8 cellular contexts compared by ENCODE assay signal in the genomic region with DNA sequence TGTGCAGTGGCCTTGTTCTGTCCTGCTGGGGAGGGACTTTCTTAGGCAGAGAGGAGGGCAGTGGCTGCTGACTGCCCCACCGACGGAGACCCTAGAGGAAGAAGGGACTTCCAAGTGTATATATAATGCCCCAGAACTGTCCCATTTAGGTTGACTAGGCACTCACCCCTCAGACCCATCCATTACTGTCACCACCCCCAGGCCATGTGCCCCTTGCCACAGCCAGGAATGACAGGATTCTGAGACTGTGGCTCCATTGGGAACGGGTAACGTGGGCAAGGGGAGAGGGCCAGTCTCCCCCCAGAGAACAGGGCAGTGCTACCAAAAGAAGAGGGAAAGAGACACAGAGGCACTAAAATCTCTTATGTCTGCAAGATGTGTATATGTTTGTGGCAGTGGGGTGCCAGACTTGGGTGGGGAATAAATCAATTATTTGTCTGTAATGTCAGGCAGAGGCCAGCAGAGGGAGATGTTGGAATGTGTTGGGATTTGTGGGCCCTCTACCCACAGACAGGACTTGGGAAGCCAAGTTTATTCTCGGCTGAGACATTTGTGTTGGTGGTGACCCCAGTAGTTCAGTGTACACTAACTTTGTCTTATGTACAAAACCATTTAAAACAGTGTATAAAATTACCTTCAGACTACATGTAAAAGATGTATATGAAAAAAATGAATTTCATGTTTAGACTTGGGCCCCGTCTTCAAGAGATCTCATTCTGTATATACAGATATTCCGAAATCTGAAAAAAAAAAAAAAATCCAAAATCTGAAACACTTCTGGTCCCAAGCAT. TPM values are rescaled to one million over a fixed set of nuclear protein-coding genes. Genes with fewer than 3 reads are reported as not detected.
DNase-seq lines count a peak whose midpoint lies in the region; ATAC-seq and TF ChIP-seq lines count a peak whose summit lies in the region.

No MANE protein-coding gene starts in this region.

- H3K27ac ChIP-seq in ascending aorta (no peak overlapping the region), right cardiac atrium (ENCODE audit: low read length) (no peak overlapping the region), sigmoid colon (no peak overlapping the region)

- no peak for TF ChIP-seq POLR2A in sigmoid colon (IDR thresholded peaks at IDR 0.05)

- H3K36me3 ChIP-seq in ascending aorta (no peaks in the 10 kb centered on the region), sigmoid colon (no peaks in the 10 kb centered on the region)

- H3K27me3 ChIP-seq in ascending aorta (no peaks in the 10 kb centered on the region), right cardiac atrium (ENCODE audit: control insufficient read depth, insufficient read depth) (no peaks in the 10 kb centered on the region), sigmoid colon (peaks cover 0 to 4% (median 0%) of the 10 kb centered on the region in 3 donors)

- no peak for TF ChIP-seq EP300 in sigmoid colon (IDR thresholded peaks at IDR 0.05)

- no peaks in the 10 kb centered on the region for H3K4me1 ChIP-seq in ascending aorta
- no peaks in the 10 kb centered on the region for H3K4me1 ChIP-seq in right cardiac atrium (ENCODE audit: control insufficient read depth, insufficient read depth, low read length)
- no peaks in the 10 kb centered on the region for H3K4me1 ChIP-seq in sigmoid colon

- H3K9me3 ChIP-seq in ascending aorta (no peaks in the 10 kb centered on the region), right cardiac atrium (ENCODE audit: control insufficient read depth, low read length) (no peaks in the 10 kb centered on the region), sigmoid colon (no peaks in the 10 kb centered on the region)

- DNase-seq in Right ventricle myocardium inferior (ENCODE audit: missing footprints) (no peak), cardiac septum (ENCODE audit: low spot score) (no peak), NCI-H460 (ENCODE audit: extremely low read depth, low read depth) (peak; percentile 69), ascending aorta (ENCODE audit: low spot score in 2 of 2) (peak in 1 of 2 donors; percentile 74), right cardiac atrium (no peak), sigmoid colon (no peak)

- TF ChIP-seq CTCF in ascending aorta (IDR thresholded peaks at IDR 0.05) (peak; percentile 70 to 85 (median 77)), sigmoid colon (IDR thresholded peaks at IDR 0.05) (peak; percentile 68 to 78 (median 72))

- H3K4me3 ChIP-seq in ascending aorta (no peak overlapping the region), right cardiac atrium (ENCODE audit: low read length) (no peak overlapping the region), sigmoid colon (no peak overlapping the region)

- WGBS in right cardiac atrium: 74% methylated on average over 7 of the region's 7 CpGs
- 72 to 78% methylated on average over 7 of the region's 7 CpGs for WGBS in sigmoid colon, 2 donors

- ATAC-seq in Right ventricle myocardium inferior (peak; percentile 78), HG02623 (IDR thresholded peaks at IDR 0.05; ENCODE audit: unreplicated experiment) (peak; percentile 45), right cardiac atrium (peak; percentile 64 to 80), HG03432 (IDR thresholded peaks at IDR 0.05; ENCODE audit: unreplicated experiment) (no peak)

- intact Hi-C loops in Right ventricle myocardium inferior (cut with DNase I): loop anchor here (1.0 to 10.0 kb wide), 3 partner anchors 69 to 255 kb away; no protein-coding TSS in a partner anchor
- intact Hi-C loops in cardiac septum (cut with DNase I): loop anchor here (1.0 kb wide), 2 partner anchors 68 to 253 kb away; no protein-coding TSS in a partner anchor
- intact Hi-C loops in ascending aorta (cut with DNase I): loop anchor here (1.0 to 2.0 kb wide), 2 partner anchors 69 to 253 kb away; no protein-coding TSS in a partner anchor
- intact Hi-C loops in right cardiac atrium (cut with DNase I): loop anchor here (2.0 to 10.0 kb wide), 4 partner anchors 67 to 250 kb away; no protein-coding TSS in a partner anchor
- intact Hi-C loops in sigmoid colon (cut with DNase I): loop anchor here (1.0 to 10.0 kb wide), 2 partner anchors 69 to 247 kb away; no protein-coding TSS in a partner anchor

RNA-seq across cellular contexts. Expression of gene TMEM37, which starts 24.0 kb away (rescaled TPM):
- 4.5 TPM for total RNA-seq in Right ventricle myocardium inferior
- 1.5 TPM for total RNA-seq in cardiac septum
- total RNA-seq in NCI-H460 (2014; rRNA removed; shearing (Covaris generic)): 1.4 and 2.5 TPM in 2 replicates
- polyA plus RNA-seq in NCI-H460 (2014; cell fraction: nucleus; rRNA removed): 9.8 and 16.6 TPM in 2 replicates
- 2.3 TPM for total RNA-seq in ascending aorta
- total RNA-seq in right cardiac atrium: 1 to 10 TPM; 4.7 to 9.6 (median 7.5) TPM
- polyA plus RNA-seq in right cardiac atrium: 8.2 TPM
- total RNA-seq in sigmoid colon: 1 to 10 TPM in 3 of 4 donors, under 1 TPM in 1; 0.55 to 6.1 (median 2.6) TPM
- polyA plus RNA-seq in sigmoid colon: 10 to 100 TPM; 45.0 to 96.9 (median 69.7) TPM

RNA-seq across cellular contexts. Expression of gene DBI, which starts 40.8 kb away (rescaled TPM):
- total RNA-seq in Right ventricle myocardium inferior (299 TPM), cardiac septum (251 TPM), ascending aorta (11.2 TPM), right cardiac atrium (100 to 1,000 TPM; 178 to 218 (median 200) TPM), sigmoid colon (10 to 100 TPM; 49.5 to 92.4 (median 70.7) TPM)
- total RNA-seq in NCI-H460 (2014; rRNA removed; shearing (Covaris generic)): 83.3 and 86.6 TPM in 2 replicates
- 123 and 172 TPM in 2 replicates for polyA plus RNA-seq in NCI-H460 (2014; cell fraction: nucleus; rRNA removed)
- polyA plus RNA-seq in right cardiac atrium (671 TPM), sigmoid colon (1,000 to 10,000 TPM in 2 of 3 donors, 100 to 1,000 TPM in 1; 740 to 1,261 (median 1,072) TPM)

RNA-seq across cellular contexts. Expression of gene C2orf76, which starts 41.0 kb away (rescaled TPM):
- total RNA-seq in Right ventricle myocardium inferior: 6.8 TPM
- total RNA-seq in cardiac septum: 11.7 TPM
- total RNA-seq in NCI-H460 (2014; rRNA removed; shearing (Covaris generic)): 21.8 and 24.0 TPM in 2 replicates
- 3.1 and 12.1 TPM in 2 replicates for polyA plus RNA-seq in NCI-H460 (2014; cell fraction: nucleus; rRNA removed)
- total RNA-seq in ascending aorta: not detected
- 10 to 100 TPM; 11.4 to 13.3 (median 13.0) TPM for total RNA-seq in right cardiac atrium
- polyA plus RNA-seq in right cardiac atrium: 27.7 TPM
- total RNA-seq in sigmoid colon: 10 to 100 TPM; 11.1 to 18.2 (median 16.9) TPM
- 10 to 100 TPM; 12.8 to 26.4 (median 21.0) TPM for polyA plus RNA-seq in sigmoid colon
